In genomic region chr2:85601771-85602475, GRCh38 we compare ENCODE assay signal across 8 cellular contexts. TPM values are rescaled to one million over a fixed set of nuclear protein-coding genes. Genes with fewer than 3 reads are reported as not detected.
DNase-seq lines count a peak whose midpoint lies in the region; ATAC-seq and TF ChIP-seq lines count a peak whose summit lies in the region.

No MANE protein-coding gene starts in this region.

- peak in 1 of 3 donors; percentile 8 for DNase-seq in CD4-positive, CD25-positive, alpha-beta regulatory T cell
- no peak for DNase-seq in activated CD8-positive, alpha-beta T cell treated with anti-CD3 and anti-CD28 coated beads for 36 hours
- DNase-seq in glomerular visceral epithelial cell (ENCODE audit: extremely low spot score) (peak; percentile 43), nucleus accumbens (lab: John Stamatoyannopoulos, UW) (peak in 39 of 56 donors; percentile 42 to 86 (median 71)), cortex of kidney (lab: John Stamatoyannopoulos, UW) (no peak), NCI-H1417 (lab: John Stamatoyannopoulos, UW) (no peak)

- H3K4me1 ChIP-seq in CD4-positive, CD25-positive, alpha-beta regulatory T cell (ENCODE audit: control insufficient read depth, insufficient read depth, low read length, poor library complexity, severe bottlenecking) = peaks cover 35% of the 10 kb centered on the region

- H3K9me3 Mint-ChIP-seq in CD4-positive, CD25-positive, alpha-beta regulatory T cell = no peaks in the 10 kb centered on the region
- H3K9me3 Mint-ChIP-seq in activated CD8-positive, alpha-beta T cell treated with anti-CD3 and anti-CD28 coated beads for 36 hours = no peaks in the 10 kb centered on the region

- ATAC-seq in CD4-positive, CD25-positive, alpha-beta regulatory T cell (ENCODE audit: low read depth in 2 of 2) = peak; percentile 1
- peak; percentile 38 for ATAC-seq in GM19395 (IDR thresholded peaks at IDR 0.05; ENCODE audit: unreplicated experiment)
- ATAC-seq in HG03378 (IDR thresholded peaks at IDR 0.05; ENCODE audit: unreplicated experiment) = peak; percentile 32
- peak; percentile 3 for ATAC-seq in activated CD8-positive, alpha-beta T cell treated with anti-CD3 and anti-CD28 coated beads for 36 hours

- H3K27ac Mint-ChIP-seq in CD4-positive, CD25-positive, alpha-beta regulatory T cell = peak overlapping the region in 2 of 3 donors; percentile 82 to 85
- peak overlapping the region; percentile 25 for H3K27ac Mint-ChIP-seq in activated CD8-positive, alpha-beta T cell treated with anti-CD3 and anti-CD28 coated beads for 36 hours

- peak overlapping the region; percentile 51 for H3K27ac ChIP-seq in CD4-positive, CD25-positive, alpha-beta regulatory T cell (ENCODE audit: insufficient read depth, low read length, poor library complexity, severe bottlenecking)

- H3K27me3 ChIP-seq in CD4-positive, CD25-positive, alpha-beta regulatory T cell (ENCODE audit: control insufficient read depth, insufficient read depth, low read length) = no peaks in the 10 kb centered on the region

- CTCF ChIA-PET in activated CD8-positive, alpha-beta T cell treated with anti-CD3 and anti-CD28 coated beads for 36 hours (lab: Charles Lee) = interaction anchor here (1.0 to 2.4 kb wide), 5 partner anchors 9 to 36 kb away, joined by 3 to 9 read pairs (median 4); partner anchors contain the start of genes C2orf68 and VAMP5

- POLR2A ChIA-PET in activated CD8-positive, alpha-beta T cell treated with anti-CD3 and anti-CD28 coated beads for 36 hours (lab: Charles Lee) = interaction anchor here (0.6 to 6.1 kb wide), 8 partner anchors 9 to 275 kb away, joined by 3 to 34 read pairs (median 8); partner anchors contain the start of genes C2orf68, MAT2A, USP39 and VAMP5

- peaks cover 3% of the 10 kb centered on the region for H3K36me3 Mint-ChIP-seq in CD4-positive, CD25-positive, alpha-beta regulatory T cell
- peaks cover 7% of the 10 kb centered on the region for H3K36me3 Mint-ChIP-seq in activated CD8-positive, alpha-beta T cell treated with anti-CD3 and anti-CD28 coated beads for 36 hours (ENCODE audit: low read depth)

- intact Hi-C loops in activated CD8-positive, alpha-beta T cell treated with anti-CD3 and anti-CD28 coated beads for 36 hours (cut with micrococcal nuclease) = no loop called here

- H3K4me3 Mint-ChIP-seq in CD4-positive, CD25-positive, alpha-beta regulatory T cell = peak overlapping the region; percentile 86 to 96 (median 93)
- H3K4me3 Mint-ChIP-seq in activated CD8-positive, alpha-beta T cell treated with anti-CD3 and anti-CD28 coated beads for 36 hours = peak overlapping the region; percentile 71

- peaks cover 5 to 62% (median 25%) of the 10 kb centered on the region in 4 donors for H3K4me1 Mint-ChIP-seq in CD4-positive, CD25-positive, alpha-beta regulatory T cell
- peaks cover 49% of the 10 kb centered on the region for H3K4me1 Mint-ChIP-seq in activated CD8-positive, alpha-beta T cell treated with anti-CD3 and anti-CD28 coated beads for 36 hours (ENCODE audit: low read depth)

- TF ChIP-seq CTCF in activated CD8-positive, alpha-beta T cell treated with anti-CD3 and anti-CD28 coated beads for 36 hours (IDR thresholded peaks at IDR 0.05) = no peak

- no peaks in the 10 kb centered on the region for H3K9me3 ChIP-seq in CD4-positive, CD25-positive, alpha-beta regulatory T cell (ENCODE audit: control insufficient read depth in 2 of 2, low read length in 2 of 2)

- H3K36me3 ChIP-seq in CD4-positive, CD25-positive, alpha-beta regulatory T cell (ENCODE audit: control insufficient read depth, insufficient read depth, low read length) = peaks cover 19% of the 10 kb centered on the region

- H3K4me3 ChIP-seq in CD4-positive, CD25-positive, alpha-beta regulatory T cell (ENCODE audit: low read depth, low read length) = no peak overlapping the region

- no peaks in the 10 kb centered on the region for H3K27me3 Mint-ChIP-seq in CD4-positive, CD25-positive, alpha-beta regulatory T cell
- no peaks in the 10 kb centered on the region for H3K27me3 Mint-ChIP-seq in activated CD8-positive, alpha-beta T cell treated with anti-CD3 and anti-CD28 coated beads for 36 hours

RNA-seq across cellular contexts. Expression of gene TMEM150A, which starts 0.6 kb away (rescaled TPM):
- total RNA-seq in CD4-positive, CD25-positive, alpha-beta regulatory T cell = 4.9 TPM
- polyA plus RNA-seq in CD4-positive, CD25-positive, alpha-beta regulatory T cell = 10 to 100 TPM in 1 of 4 donors, 1 to 10 TPM in 3; 8.0 to 11.3 (median 9.1) TPM
- 1 to 10 TPM; 1.0 to 1.2 TPM for total RNA-seq in activated CD8-positive, alpha-beta T cell treated with anti-CD3 and anti-CD28 coated beads for 36 hours

RNA-seq across cellular contexts. Expression of gene RNF181, which starts 6.4 kb away (rescaled TPM):
- total RNA-seq in CD4-positive, CD25-positive, alpha-beta regulatory T cell = 47.0 TPM
- 100 to 1,000 TPM; 233 to 297 (median 251) TPM for polyA plus RNA-seq in CD4-positive, CD25-positive, alpha-beta regulatory T cell
- 100 to 1,000 TPM; 112 to 117 TPM for total RNA-seq in activated CD8-positive, alpha-beta T cell treated with anti-CD3 and anti-CD28 coated beads for 36 hours

RNA-seq across cellular contexts. Expression of gene C2orf68, which starts 9.9 kb away (rescaled TPM):
- 43.9 TPM for total RNA-seq in CD4-positive, CD25-positive, alpha-beta regulatory T cell
- polyA plus RNA-seq in CD4-positive, CD25-positive, alpha-beta regulatory T cell = 10 to 100 TPM; 17.4 to 20.6 (median 18.7) TPM
- total RNA-seq in activated CD8-positive, alpha-beta T cell treated with anti-CD3 and anti-CD28 coated beads for 36 hours = 10 to 100 TPM; 25.4 to 29.1 TPM

RNA-seq across cellular contexts. Expression of gene USP39, which starts 14.1 kb away (rescaled TPM):
- total RNA-seq in CD4-positive, CD25-positive, alpha-beta regulatory T cell = 62.6 TPM
- 10 to 100 TPM; 67.1 to 86.0 (median 74.0) TPM for polyA plus RNA-seq in CD4-positive, CD25-positive, alpha-beta regulatory T cell
- total RNA-seq in activated CD8-positive, alpha-beta T cell treated with anti-CD3 and anti-CD28 coated beads for 36 hours = 10 to 100 TPM; 86.0 to 86.8 TPM

RNA-seq across cellular contexts. Expression of gene VAMP5, which starts 17.7 kb away (rescaled TPM):
- total RNA-seq in CD4-positive, CD25-positive, alpha-beta regulatory T cell = 54.8 TPM
- 100 to 1,000 TPM; 155 to 215 (median 185) TPM for polyA plus RNA-seq in CD4-positive, CD25-positive, alpha-beta regulatory T cell
- total RNA-seq in activated CD8-positive, alpha-beta T cell treated with anti-CD3 and anti-CD28 coated beads for 36 hours = 10 to 100 TPM; 28.0 to 29.4 TPM

Comparison
In these comparisons a context has a peak if more than half of its experiments do, and no peak if none do; other contexts are left out.
1. DNase-seq: peak in glomerular visceral epithelial cell (single experiment) and nucleus accumbens (39 of 56); none in activated CD8-positive, alpha-beta T cell treated with anti-CD3 and anti-CD28 coated beads for 36 hours (single experiment), cortex of kidney (single experiment) and NCI-H1417 (0 of 3).
2. Peak in every context shown above with its lines, with median percentiles within 50 percentile points of each other: ATAC-seq.